Comparison of ENCODE assay signal across 19 cellular contexts in genomic region chr7:108007762-108008161, GRCh38. TPM values are rescaled to one million over a fixed set of nuclear protein-coding genes. Genes with fewer than 3 reads are reported as not detected.
DNase-seq lines count a peak whose midpoint lies in the region; ATAC-seq, FAIRE-seq and TF ChIP-seq lines count a peak whose summit lies in the region.
"Had no signal": no experiment of that assay in that cellular context is flagged by ENCODE, and none has a peak within 500 bp of the region (broad histone marks: within the 10 kb centered on the region; RNA-seq: fewer than 3 reads in every experiment).

No MANE protein-coding gene starts in this region.

- no TSS peak for BruUV-seq in Panc1 (replicated peaks; lab: Mats Ljungman, UMichigan)

- H3K4me1 ChIP-seq in A549 (peaks cover 75% of the 10 kb centered on the region), Panc1 (ENCODE audit: control insufficient read depth, insufficient read depth, low read length) (peaks cover 43% of the 10 kb centered on the region)

- no peaks in the 10 kb centered on the region for H3K36me3 ChIP-seq in Panc1 (ENCODE audit: control insufficient read depth, insufficient read depth, low read length)
- H3K36me3 ChIP-seq: HAP-1 had no signal

- no peak for ATAC-seq in A549
- no peak for ATAC-seq in Panc1
- no peak for ATAC-seq in GM18505 (IDR thresholded peaks at IDR 0.05; ENCODE audit: unreplicated experiment)

- H3K9me3 Mint-ChIP-seq in chondrocyte (ENCODE audit: low read depth) (no peaks in the 10 kb centered on the region), osteocyte (ENCODE audit: unreplicated experiment) (no peaks in the 10 kb centered on the region)
- H3K9me3 Mint-ChIP-seq: HFFc6, IgD-negative memory B cell had no signal

- H3K27ac Mint-ChIP-seq in chondrocyte (ENCODE audit: unreplicated experiment) (peak overlapping the region; percentile 3), osteocyte (ENCODE audit: unreplicated experiment) (peak overlapping the region; percentile 15)
- H3K27ac Mint-ChIP-seq: HFFc6, IgD-negative memory B cell had no signal

- no peak overlapping the region; the same call in 2 of the 3 replicates for H3K4me2 ChIP-seq in A549

- no peak for DNase-seq in A549 (ENCODE audit: low read depth in 1 of 2, low spot score in 1 of 2)
- no peak for DNase-seq in Panc1 (ENCODE audit: low read depth, low spot score)
- no peak for DNase-seq in chondrocyte (ENCODE audit: low spot score)
- no peak for DNase-seq in osteocyte (ENCODE audit: extremely low spot score, unreplicated experiment)
- DNase-seq in stimulated activated CD4-positive, alpha-beta T cell treated with anti-CD3 and anti-CD28 coated beads, Interleukin-4, amount 100 ng/mL, for 24 hours: no peak
- no peak for DNase-seq in GM19238 (ENCODE audit: insufficient read length, low spot score)
- DNase-seq: 8988T, GOT3, HFFc6, NCI-H1048, NCI-H1417, NCI-H187, NCI-H2081 treated with DMSO at 0.1 percent for 48 hours, NCI-H2171 treated with DMSO at 0.1 percent for 48 hours, NCI-H345, NCI-H510A treated with DMSO at 0.1 percent for 48 hours had no signal

- H3K27me3 ChIP-seq in Panc1 (ENCODE audit: control insufficient read depth, insufficient read depth, low read length): no peaks in the 10 kb centered on the region; the same call in 1 of the 2 replicates

- H3K9me3 ChIP-seq in A549 (no peaks in the 10 kb centered on the region), Panc1 (ENCODE audit: control insufficient read depth, insufficient read depth, low read depth, low read length) (no peaks in the 10 kb centered on the region)
- H3K9me3 ChIP-seq: HAP-1 had no signal

- H3K4me1 Mint-ChIP-seq in chondrocyte (ENCODE audit: low read depth) (peaks cover 38% of the 10 kb centered on the region), osteocyte (ENCODE audit: unreplicated experiment) (peaks cover 46% of the 10 kb centered on the region)

- no peak overlapping the region for H3K4me3 ChIP-seq in A549
- H3K4me3 ChIP-seq in Panc1 (ENCODE audit: low read depth in 2 of 2, low read length in 2 of 2): no peak overlapping the region
- H3K4me3 ChIP-seq: HAP-1 had no signal

- H3K36me3 Mint-ChIP-seq in chondrocyte (ENCODE audit: low read depth): no peaks in the 10 kb centered on the region
- peaks cover 2% of the 10 kb centered on the region for H3K36me3 Mint-ChIP-seq in osteocyte (ENCODE audit: unreplicated experiment)

- no peak for TF ChIP-seq RAD21 in A549 (conservative IDR thresholded peaks at IDR 0.05 in 1 of 2, IDR thresholded peaks at IDR 0.05 in 1 of 2)

- intact Hi-C loops in Panc1 (cut with micrococcal nuclease; ENCODE audit: unreplicated experiment): no loop called here

- CTCF ChIA-PET in A549 (lab: Yijun Ruan, JAX): interaction anchor here (0.7 kb wide), 1 partner anchor 10 kb away, joined by 3 read pairs; no protein-coding TSS in a partner anchor
- CTCF ChIA-PET in Panc1 (lab: Charles Lee): no interaction called here

- H3K27ac ChIP-seq in A549 (peak overlapping the region in 1 of 2 experiments; percentile 52; a peak in 4 of 6 replicates), Panc1 (ENCODE audit: low read length) (peak overlapping the region; percentile 44; the same call in 1 of the 2 replicates)

- in situ Hi-C loops in Panc1 (cut with HindIII; ENCODE audit: low pct_unique_long_range_greater_than_20kb, low sequenced_read_pairs): no loop called here

- TF ChIP-seq POLR2A in A549 (IDR thresholded peaks at IDR 0.05; ENCODE audit: low read length) (no peak), GM18505 (IDR thresholded peaks at IDR 0.05; ENCODE audit: borderline replicate concordance, extremely low read depth, insufficient read depth, insufficient read length) (no peak)

- POLR2A ChIA-PET in A549 (lab: Yijun Ruan, JAX) (no interaction called here), Panc1 (lab: Charles Lee) (no interaction called here)

- H3K4me3 Mint-ChIP-seq in chondrocyte (ENCODE audit: unreplicated experiment) (no peak overlapping the region), osteocyte (ENCODE audit: unreplicated experiment) (no peak overlapping the region)
- H3K4me3 Mint-ChIP-seq: HFFc6 had no signal

- WGBS in A549 (ENCODE audit: missing lambda C conversion rate): 67% methylated on average over 3 of the region's 3 CpGs

- no peak for TF ChIP-seq EP300 in A549 (IDR thresholded peaks at IDR 0.05)

- TF ChIP-seq CTCF in A549 (IDR thresholded peaks at IDR 0.05) (no peak), Panc1 (IDR thresholded peaks at IDR 0.05) (no peak), chondrocyte (IDR thresholded peaks at IDR 0.05) (no peak), osteocyte (IDR thresholded peaks at IDR 0.05) (no peak)

- H3K27me3 Mint-ChIP-seq in chondrocyte (ENCODE audit: low read depth) (no peaks in the 10 kb centered on the region), osteocyte (ENCODE audit: unreplicated experiment) (no peaks in the 10 kb centered on the region)

- FAIRE-seq in A549 (lab: Jason Lieb, UNC): peak; percentile 72

TF ChIP-seq in A549, 52 proteins besides CTCF, POLR2A, EP300 and RAD21:
- TF ChIP-seq ESRRA (IDR thresholded peaks at IDR 0.05; ENCODE audit: borderline replicate concordance, low read length): no peak

RNA-seq across cellular contexts. Expression of gene LAMB1, which starts 4.8 kb away (rescaled TPM):
- 162 and 208 TPM in 2 replicates for polyA plus RNA-seq in A549 (2011; rRNA removed)
- 66.5 and 67.3 TPM in 2 replicates for polyA plus RNA-seq in A549 (2012; cell fraction: cytosol; rRNA removed)
- polyA plus RNA-seq in A549 (2012; cell fraction: nucleus; rRNA removed): 349 and 365 TPM in 2 replicates
- polyA plus RNA-seq in A549 (2017; fragmentation: RNase III; extraction: RNeasy Plus Mini Kit Qiagen cat#74134 plus additional on column Dnase treatment): 142 to 159 TPM (median 143 TPM) in 3 replicates
- polyA minus RNA-seq in A549 (2011; rRNA and poly(A)+ RNA removed): 395 and 408 TPM in 2 replicates
- 204 TPM for total RNA-seq in Panc1 (2021; ENCODE audit: unreplicated experiment)
- 141 TPM for polyA plus RNA-seq in Panc1 (2012; ENCODE audit: insufficient read length)
- 405 to 481 TPM (median 466 TPM) in 3 replicates for total RNA-seq in chondrocyte
- 952 and 1,014 TPM in 2 replicates for total RNA-seq in osteocyte
- polyA plus RNA-seq: IgD-negative memory B cell had no signal
